28 cellular contexts compared by ENCODE assay signal in genomic region chr12:1347294-1347693, GRCh38.
"Had no signal": no experiment of that assay in that cellular context is flagged by ENCODE, and none has a peak within 500 bp of the region (broad histone marks: within the 10 kb centered on the region; RNA-seq: fewer than 3 reads in every experiment).

No MANE protein-coding gene starts in this region.

- H3K27ac Mint-ChIP-seq: activated CD4-positive, alpha-beta memory T cell treated with anti-CD3 and anti-CD28 coated beads for 36 hours; activated CD4-positive, alpha-beta T cell treated with anti-CD3 and anti-CD28 coated beads for 36 hours; activated CD4-positive, alpha-beta T cell treated with anti-CD3 and anti-CD28 coated beads, Interleukin-2, amount 10 ng/mL, durations not matched to agents 24 days and 14 days; activated CD8-positive, alpha-beta T cell treated with anti-CD3 and anti-CD28 coated beads, Interleukin-2, amount 10 ng/mL, durations not matched to agents 7 days and 5 days; activated naive CD4-positive, alpha-beta T cell treated with anti-CD3 and anti-CD28 coated beads, Interleukin-2, amount 10 ng/mL, durations not matched to agents 7 days and 5 days; activated naive CD4-positive, alpha-beta T cell treated with anti-CD3 and anti-CD28 coated beads, Interleukin-2, amount 50 U/mL, for 72 hours; activated naive CD8-positive, alpha-beta T cell treated with anti-CD3 and anti-CD28 coated beads, Interleukin-2, amount 10 ng/mL, durations not matched to agents 7 days and 5 days; activated T-cell treated with anti-CD3 and anti-CD28 coated beads, Interleukin-2, amount 50 U/mL, for 24 hours; activated T-cell treated with anti-CD3 and anti-CD28 coated beads, Interleukin-2, amount 50 U/mL, for 72 hours had no signal

- H3K4me3 Mint-ChIP-seq: activated CD4-positive, alpha-beta memory T cell treated with anti-CD3 and anti-CD28 coated beads for 36 hours; activated CD4-positive, alpha-beta T cell treated with anti-CD3 and anti-CD28 coated beads for 36 hours; activated CD4-positive, alpha-beta T cell treated with anti-CD3 and anti-CD28 coated beads, Interleukin-2, amount 10 ng/mL, durations not matched to agents 24 days and 14 days; activated CD8-positive, alpha-beta T cell treated with anti-CD3 and anti-CD28 coated beads, Interleukin-2, amount 10 ng/mL, durations not matched to agents 7 days and 5 days; activated naive CD4-positive, alpha-beta T cell treated with anti-CD3 and anti-CD28 coated beads, Interleukin-2, amount 10 ng/mL, durations not matched to agents 7 days and 5 days; activated naive CD8-positive, alpha-beta T cell treated with anti-CD3 and anti-CD28 coated beads, Interleukin-2, amount 10 ng/mL, durations not matched to agents 7 days and 5 days; activated T-cell treated with anti-CD3 and anti-CD28 coated beads, Interleukin-2, amount 50 U/mL, for 24 hours; activated T-cell treated with anti-CD3 and anti-CD28 coated beads, Interleukin-2, amount 50 U/mL, for 72 hours; central memory CD8-positive, alpha-beta T cell had no signal

- FAIRE-seq: astrocyte, bronchial epithelial cell, endometrium, endothelial cell of umbilical vein had no signal

- H3K36me3 Mint-ChIP-seq: activated naive CD4-positive, alpha-beta T cell treated with anti-CD3 and anti-CD28 coated beads, Interleukin-2, amount 10 ng/mL, durations not matched to agents 7 days and 5 days; activated naive CD4-positive, alpha-beta T cell treated with anti-CD3 and anti-CD28 coated beads, Interleukin-2, amount 50 U/mL, for 72 hours; activated naive CD8-positive, alpha-beta T cell treated with anti-CD3 and anti-CD28 coated beads, Interleukin-2, amount 10 ng/mL, durations not matched to agents 7 days and 5 days had no signal

- ATAC-seq: activated CD4-positive, alpha-beta T cell treated with anti-CD3 and anti-CD28 coated beads for 36 hours; activated CD8-positive, alpha-beta T cell treated with anti-CD3 and anti-CD28 coated beads, Interleukin-2, amount 10 ng/mL, durations not matched to agents 7 days and 5 days; activated naive CD4-positive, alpha-beta T cell treated with anti-CD3 and anti-CD28 coated beads, Interleukin-2, amount 50 U/mL, for 72 hours; activated T-cell treated with anti-CD3 and anti-CD28 coated beads, Interleukin-2, amount 50 U/mL, for 72 hours had no signal

- H3K27me3 Mint-ChIP-seq: activated CD4-positive, alpha-beta memory T cell treated with anti-CD3 and anti-CD28 coated beads for 36 hours; activated CD4-positive, alpha-beta T cell treated with anti-CD3 and anti-CD28 coated beads for 36 hours; activated CD4-positive, alpha-beta T cell treated with anti-CD3 and anti-CD28 coated beads, Interleukin-2, amount 10 ng/mL, durations not matched to agents 24 days and 14 days; activated naive CD4-positive, alpha-beta T cell treated with anti-CD3 and anti-CD28 coated beads, Interleukin-2, amount 10 ng/mL, durations not matched to agents 7 days and 5 days; activated naive CD8-positive, alpha-beta T cell treated with anti-CD3 and anti-CD28 coated beads, Interleukin-2, amount 10 ng/mL, durations not matched to agents 7 days and 5 days; activated T-cell treated with anti-CD3 and anti-CD28 coated beads, Interleukin-2, amount 50 U/mL, for 24 hours; central memory CD8-positive, alpha-beta T cell had no signal

- H3K4me1 Mint-ChIP-seq: central memory CD8-positive, alpha-beta T cell had no signal

- H3K9me3 Mint-ChIP-seq: activated CD4-positive, alpha-beta memory T cell treated with anti-CD3 and anti-CD28 coated beads for 36 hours; activated CD4-positive, alpha-beta T cell treated with anti-CD3 and anti-CD28 coated beads, Interleukin-2, amount 10 ng/mL, durations not matched to agents 24 days and 14 days; activated naive CD4-positive, alpha-beta T cell treated with anti-CD3 and anti-CD28 coated beads, Interleukin-2, amount 10 ng/mL, durations not matched to agents 7 days and 5 days; activated naive CD4-positive, alpha-beta T cell treated with anti-CD3 and anti-CD28 coated beads, Interleukin-2, amount 50 U/mL, for 72 hours; activated naive CD8-positive, alpha-beta T cell treated with anti-CD3 and anti-CD28 coated beads, Interleukin-2, amount 10 ng/mL, durations not matched to agents 7 days and 5 days; activated T-cell treated with anti-CD3 and anti-CD28 coated beads, Interleukin-2, amount 50 U/mL, for 24 hours; activated T-cell treated with anti-CD3 and anti-CD28 coated beads, Interleukin-2, amount 50 U/mL, for 72 hours; central memory CD8-positive, alpha-beta T cell had no signal

- DNase-seq: activated CD4-positive, alpha-beta memory T cell treated with anti-CD3 and anti-CD28 coated beads for 36 hours; activated CD4-positive, alpha-beta T cell treated with anti-CD3 and anti-CD28 coated beads for 36 hours; activated CD4-positive, alpha-beta T cell treated with anti-CD3 and anti-CD28 coated beads, Interleukin-2, amount 10 ng/mL, durations not matched to agents 24 days and 14 days; activated CD4-positive, CD25-positive, alpha-beta regulatory T cell; activated CD4-positive, CD25-positive, alpha-beta regulatory T cell treated with anti-CD3 and anti-CD28 coated beads, Interleukin-2, amount 50 U/mL, for 72 hours; activated CD8-positive, alpha-beta memory T cell treated with anti-CD3 and anti-CD28 coated beads, Interleukin-2, amount 50 U/mL, for 48 hours; activated CD8-positive, alpha-beta T cell treated with anti-CD3 and anti-CD28 coated beads, Interleukin-2, amount 10 ng/mL, durations not matched to agents 7 days and 5 days; activated gamma-delta T cell; activated naive CD4-positive, alpha-beta T cell; activated naive CD4-positive, alpha-beta T cell treated with anti-CD3 and anti-CD28 coated beads, Interleukin-2, amount 10 ng/mL, durations not matched to agents 7 days and 5 days; activated naive CD8-positive, alpha-beta T cell treated with anti-CD3 and anti-CD28 coated beads, Interleukin-2, amount 10 ng/mL, durations not matched to agents 7 days and 5 days; activated T-cell treated with anti-CD3 and anti-CD28 coated beads for 4 hours; activated T-cell treated with anti-CD3 and anti-CD28 coated beads, Interleukin-2, amount 50 U/mL, for 24 hours; activated T-cell treated with anti-CD3 and anti-CD28 coated beads, Interleukin-2, amount 50 U/mL, for 72 hours; anterior cingulate cortex; brain microvascular endothelial cell; colonic mucosa; effector CD8-positive, alpha-beta T cell; esophagus squamous epithelium; foreskin melanocyte; head of caudate nucleus; T-helper 2 cell had no signal
